In genomic region chr1:83872515-83872914, GRCh38 we compare ENCODE assay signal across 26 cellular contexts.
"Had no signal": no experiment of that assay in that cellular context is flagged by ENCODE, and none has a peak within 500 bp of the region (broad histone marks: within the 10 kb centered on the region; RNA-seq: fewer than 3 reads in every experiment).

No MANE protein-coding gene starts in this region.

- ATAC-seq: activated CD4-positive, alpha-beta T cell treated with anti-CD3 and anti-CD28 coated beads for 36 hours; activated CD8-positive, alpha-beta memory T cell treated with anti-CD3 and anti-CD28 coated beads, Interleukin-2, amount 10 ng/mL, durations not matched to agents 7 days and 5 days; activated CD8-positive, alpha-beta T cell treated with anti-CD3 and anti-CD28 coated beads, Interleukin-2, amount 10 ng/mL, durations not matched to agents 7 days and 5 days; activated naive CD4-positive, alpha-beta T cell treated with anti-CD3 and anti-CD28 coated beads, Interleukin-2, amount 50 U/mL, for 72 hours; esophagus mucosa had no signal

- H3K27ac ChIP-seq: ascending aorta, breast epithelium, cardiac muscle cell, colonic mucosa had no signal

- DNase-seq: activated CD4-positive, alpha-beta memory T cell treated with anti-CD3 and anti-CD28 coated beads for 36 hours; activated CD4-positive, alpha-beta T cell treated with anti-CD3 and anti-CD28 coated beads for 36 hours; activated CD4-positive, alpha-beta T cell treated with anti-CD3 and anti-CD28 coated beads, Interleukin-2, amount 10 ng/mL, durations not matched to agents 24 days and 14 days; activated CD4-positive, CD25-positive, alpha-beta regulatory T cell; activated CD4-positive, CD25-positive, alpha-beta regulatory T cell treated with anti-CD3 and anti-CD28 coated beads, Interleukin-2, amount 50 U/mL, for 72 hours; activated CD8-positive, alpha-beta memory T cell treated with anti-CD3 and anti-CD28 coated beads, Interleukin-2, amount 10 ng/mL, durations not matched to agents 7 days and 5 days; activated CD8-positive, alpha-beta memory T cell treated with anti-CD3 and anti-CD28 coated beads, Interleukin-2, amount 50 U/mL, for 4 hours; activated CD8-positive, alpha-beta T cell treated with anti-CD3 and anti-CD28 coated beads, Interleukin-2, amount 10 ng/mL, durations not matched to agents 7 days and 5 days; activated gamma-delta T cell; activated naive CD4-positive, alpha-beta T cell; activated naive CD4-positive, alpha-beta T cell treated with anti-CD3 and anti-CD28 coated beads, Interleukin-2, amount 10 ng/mL, durations not matched to agents 7 days and 5 days; activated naive CD8-positive, alpha-beta T cell treated with anti-CD3 and anti-CD28 coated beads, Interleukin-2, amount 10 ng/mL, durations not matched to agents 7 days and 5 days; activated T-cell treated with anti-CD3 and anti-CD28 coated beads, Interleukin-2, amount 50 U/mL, for 1 hour; activated T-cell treated with anti-CD3 and anti-CD28 coated beads, Interleukin-2, amount 50 U/mL, for 48 hours; central memory CD4-positive, alpha-beta T cell; cerebellar nuclear complex; colonic mucosa; effector CD8-positive, alpha-beta T cell; foreskin fibroblast; head of caudate nucleus; T-helper 2 cell had no signal

- H3K4me3 ChIP-seq: ascending aorta, breast epithelium, cardiac muscle cell, colonic mucosa had no signal
